ENCODE assay signal across 8 cellular contexts in the genomic region with DNA sequence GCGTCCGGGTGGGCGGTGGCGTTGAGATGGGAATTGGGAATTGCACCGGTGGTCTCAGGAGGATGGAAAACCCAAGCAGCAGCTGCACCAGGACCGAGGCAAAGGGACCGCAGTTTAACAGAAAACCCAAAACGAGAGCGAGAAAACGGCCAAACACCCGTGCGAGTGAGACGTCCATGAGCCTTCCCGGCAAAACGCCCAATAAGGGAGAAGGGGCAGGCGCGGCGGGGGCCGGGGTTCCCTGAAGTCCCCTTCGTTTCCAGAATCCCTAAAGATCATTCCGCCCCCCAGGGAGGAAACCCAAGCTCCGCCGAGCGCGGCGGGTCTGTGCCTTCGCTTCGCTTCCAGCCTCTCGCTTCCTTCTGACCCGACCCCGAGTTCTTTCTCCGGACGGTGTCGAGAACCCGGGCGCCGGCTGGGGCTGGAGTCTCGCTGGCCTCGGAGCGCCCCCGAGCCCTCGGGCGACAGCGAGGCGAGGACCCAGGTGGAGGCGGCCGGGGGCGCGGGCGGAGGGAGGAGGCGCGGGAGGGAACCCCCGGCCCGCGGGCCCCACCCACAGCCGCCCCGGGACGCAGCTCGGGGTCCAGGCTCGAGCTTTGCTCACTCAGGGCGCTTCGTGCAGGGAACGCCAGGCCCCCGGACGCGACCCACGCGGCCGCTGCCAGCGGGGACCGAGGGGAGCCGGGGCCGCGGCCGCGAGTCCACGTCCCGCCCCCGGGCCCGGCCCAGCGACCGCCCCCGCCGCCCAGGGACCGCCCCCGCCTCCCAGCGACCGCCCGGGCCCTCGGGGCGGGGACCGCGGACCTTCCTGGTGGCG. TPM values are rescaled to one million over a fixed set of nuclear protein-coding genes. Genes with fewer than 3 reads are reported as not detected.
DNase-seq lines count a peak whose midpoint lies in the region; ATAC-seq lines count a peak whose summit lies in the region.

TSS of gene PGGHG (plus strand) at position 799 of the 817 bp plus-strand sequence. CDS start 691 bp downstream, outside the sequence.

- peaks cover 26% of the 10 kb centered on the region for H3K27me3 ChIP-seq in SJCRH30
- peaks cover 23% of the 10 kb centered on the region for H3K27me3 ChIP-seq in adipocyte (replicated peaks; ENCODE audit: control insufficient read depth, insufficient read depth, low read length)
- H3K27me3 ChIP-seq in rectal smooth muscle tissue (ENCODE audit: control insufficient read depth, insufficient read depth, low read length), result peaks cover 24% of the 10 kb centered on the region

- DNase-seq in NCI-H2029 (lab: John Stamatoyannopoulos, UW) (peak; percentile 24), NCI-H2029 treated with DMSO at 0.1 percent for 48 hours (lab: John Stamatoyannopoulos, UW) (no peak), SJCRH30 (peak; percentile 63 to 72), adipocyte (ENCODE audit: low read depth) (peak; percentile 79), left ventricle myocardium superior (peak; percentile 92)

- H3K4me3 ChIP-seq in SJCRH30 (peak within 1 kb of the TSS; percentile 71), adipocyte (ENCODE audit: low read length) (peak within 1 kb of the TSS; percentile 79), rectal smooth muscle tissue (ENCODE audit: low read length) (peak within 1 kb of the TSS; percentile 66)

- H3K36me3 ChIP-seq in SJCRH30 (no peaks in the 10 kb centered on the region), adipocyte (ENCODE audit: control insufficient read depth, insufficient read depth, low read length, severe bottlenecking) (no peaks in the 10 kb centered on the region), rectal smooth muscle tissue (ENCODE audit: control insufficient read depth, insufficient read depth, low read length) (no peaks in the 10 kb centered on the region)

- H3K4me1 ChIP-seq in SJCRH30, result peaks cover 6% of the 10 kb centered on the region; the same call in 1 of the 2 replicates
- peaks cover 4% of the 10 kb centered on the region for H3K4me1 ChIP-seq in adipocyte (ENCODE audit: control insufficient read depth, insufficient read depth, low read length)
- H3K4me1 ChIP-seq in rectal smooth muscle tissue (ENCODE audit: control insufficient read depth, insufficient read depth, low read length), result no peaks in the 10 kb centered on the region

- H3K9me3 ChIP-seq in SJCRH30 (replicated peaks) (no peaks in the 10 kb centered on the region), adipocyte (ENCODE audit: control insufficient read depth, low read length) (no peaks in the 10 kb centered on the region)

- ATAC-seq in HG03064 (IDR thresholded peaks at IDR 0.05; ENCODE audit: low read depth, unreplicated experiment), result peak; percentile 76
- ATAC-seq in left ventricle myocardium superior, result peak; percentile 90
- no peak for ATAC-seq in HG03159 (IDR thresholded peaks at IDR 0.05; ENCODE audit: unreplicated experiment)

- intact Hi-C loops in left ventricle myocardium superior (cut with micrococcal nuclease), result no loop called here

- H3K9ac ChIP-seq in adipocyte (ENCODE audit: low read length) (peak within 1 kb of the TSS; percentile 64), rectal smooth muscle tissue (ENCODE audit: low read length) (no peak within 1 kb of the TSS)

- H3K27ac ChIP-seq in SJCRH30, result no peak within 1 kb of the TSS
- no peak within 1 kb of the TSS for H3K27ac ChIP-seq in rectal smooth muscle tissue (ENCODE audit: low read depth, low read length)

RNA-seq across cellular contexts. Expression of gene PGGHG, which starts in this region (rescaled TPM):
- 4.7 and 8.5 TPM in 2 replicates for total RNA-seq in SJCRH30 (2014; rRNA removed; shearing (Covaris generic))
- total RNA-seq in left ventricle myocardium superior, result 7.2 TPM
